Comparison of ENCODE assay signal across 8 cellular contexts in the genomic region with DNA sequence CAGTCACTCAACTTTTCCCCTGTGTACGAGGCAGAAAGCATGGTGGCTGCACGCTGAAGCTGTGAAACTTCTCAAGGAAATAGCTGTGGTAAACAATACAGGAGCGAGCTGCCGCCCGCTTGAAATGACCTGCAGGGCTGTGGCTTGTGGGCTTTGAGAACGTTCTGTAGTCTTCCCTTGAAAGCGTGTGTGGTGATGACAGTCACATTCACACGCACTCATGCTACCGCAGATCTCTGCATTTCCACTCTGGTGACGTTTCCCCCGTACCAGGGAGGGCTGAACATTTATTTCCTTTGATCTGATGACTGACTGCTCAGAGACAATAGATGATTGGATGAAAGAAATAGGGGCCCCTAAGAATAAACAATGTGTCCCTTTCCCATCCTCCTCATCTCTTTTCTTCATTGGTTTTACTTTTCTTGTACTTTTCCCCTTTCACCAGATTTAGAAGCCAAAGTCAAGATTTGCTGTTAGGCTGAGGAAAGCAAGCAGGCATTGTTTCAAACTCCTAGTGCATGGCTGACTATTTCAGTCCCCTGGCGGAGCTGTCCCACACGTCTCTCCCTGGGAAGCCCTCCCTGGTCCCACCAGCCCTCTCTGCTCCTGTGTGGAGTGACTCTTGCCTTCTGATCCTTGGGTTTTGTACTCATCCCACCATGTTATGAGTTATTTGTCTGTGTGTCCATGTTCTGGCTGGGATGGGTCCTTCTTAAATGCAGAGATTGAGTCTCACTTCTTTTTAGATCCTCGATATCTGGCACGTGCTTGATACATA. TPM values are rescaled to one million over a fixed set of nuclear protein-coding genes. Genes with fewer than 3 reads are reported as not detected.
DNase-seq lines count a peak whose midpoint lies in the region; ATAC-seq and FAIRE-seq lines count a peak whose summit lies in the region.

No MANE protein-coding gene starts in this region.

- CTCF ChIA-PET in activated CD4-positive, alpha-beta memory T cell treated with anti-CD3 and anti-CD28 coated beads for 36 hours (lab: Charles Lee): interaction anchor here (0.7 to 2.6 kb wide), 4 partner anchors 10 to 701 kb away, joined by 4 to 12 read pairs (median 8); a partner anchor contains a TSS

- peak; percentile 33 for ATAC-seq in GM18861 (IDR thresholded peaks at IDR 0.05; ENCODE audit: unreplicated experiment)
- ATAC-seq in HG03159 (IDR thresholded peaks at IDR 0.05; ENCODE audit: unreplicated experiment): peak; percentile 43
- ATAC-seq in esophagus mucosa: peak; percentile 27

- no peaks in the 10 kb centered on the region for H3K79me2 ChIP-seq in Karpas-422 (ENCODE audit: low read length)

- H3K9me3 ChIP-seq in small intestine (ENCODE audit: control insufficient read depth, low read depth): no peaks in the 10 kb centered on the region
- H3K9me3 ChIP-seq in Karpas-422 (ENCODE audit: low read length): no peaks in the 10 kb centered on the region

- peaks cover 72% of the 10 kb centered on the region for H3K4me1 Mint-ChIP-seq in activated CD4-positive, alpha-beta memory T cell treated with anti-CD3 and anti-CD28 coated beads for 36 hours (ENCODE audit: low read depth)

- H3K27me3 ChIP-seq in small intestine (ENCODE audit: control insufficient read depth in 2 of 2, insufficient read depth in 2 of 2, low read length in 2 of 2) (no peaks in the 10 kb centered on the region), Karpas-422 (ENCODE audit: low read length) (no peaks in the 10 kb centered on the region)

- H4K20me1 ChIP-seq in Karpas-422 (ENCODE audit: insufficient read depth, low read depth, low read length): no peaks in the 10 kb centered on the region

- H3K4me3 ChIP-seq in small intestine (ENCODE audit: low read depth in 1 of 2, low read length in 2 of 2): no peak overlapping the region
- H3K4me3 ChIP-seq in Karpas-422 (ENCODE audit: low read length): no peak overlapping the region

- peak overlapping the region; percentile 96 for H3K27ac Mint-ChIP-seq in activated CD4-positive, alpha-beta memory T cell treated with anti-CD3 and anti-CD28 coated beads for 36 hours

- H3K4me3 Mint-ChIP-seq in activated CD4-positive, alpha-beta memory T cell treated with anti-CD3 and anti-CD28 coated beads for 36 hours: peak overlapping the region; percentile 75

- H3K27me3 Mint-ChIP-seq in activated CD4-positive, alpha-beta memory T cell treated with anti-CD3 and anti-CD28 coated beads for 36 hours: no peaks in the 10 kb centered on the region

- no peaks in the 10 kb centered on the region for H3K36me3 ChIP-seq in small intestine (ENCODE audit: control insufficient read depth in 2 of 2, insufficient read depth in 2 of 2, low read length in 2 of 2)
- H3K36me3 ChIP-seq in Karpas-422 (ENCODE audit: insufficient read depth, low read length): no peaks in the 10 kb centered on the region

- no peaks in the 10 kb centered on the region for H3K9me2 ChIP-seq in Karpas-422 (replicated peaks; ENCODE audit: insufficient read depth, low read length)

- FAIRE-seq in small intestine (lab: Jason Lieb, UNC): no peak

- peaks cover 65% of the 10 kb centered on the region for H3K36me3 Mint-ChIP-seq in activated CD4-positive, alpha-beta memory T cell treated with anti-CD3 and anti-CD28 coated beads for 36 hours

- H3K27ac ChIP-seq in small intestine (ENCODE audit: low read depth in 1 of 2, low read length in 1 of 2) (peak overlapping the region; percentile 57 to 87), Karpas-422 (ENCODE audit: low read length) (no peak overlapping the region)

- H3K4me1 ChIP-seq in small intestine (ENCODE audit: control insufficient read depth in 2 of 2, insufficient read depth in 1 of 2, low read depth in 1 of 2, low read length in 1 of 2) (peaks cover 2 to 4% of the 10 kb centered on the region in 2 donors), Karpas-422 (ENCODE audit: low read length) (peaks cover 13% of the 10 kb centered on the region)

- peak; percentile 96 for DNase-seq in activated CD4-positive, alpha-beta memory T cell treated with anti-CD3 and anti-CD28 coated beads for 36 hours
- DNase-seq in small intestine (peak; percentile 80), germinal center (ENCODE audit: low spot score) (no peak), NCI-H2196 (lab: John Stamatoyannopoulos, UW; ENCODE audit: unreplicated experiment) (no peak), Karpas-422 (no peak)

- no peak overlapping the region for H2AFZ ChIP-seq in Karpas-422 (ENCODE audit: low read length)

- H3K9ac ChIP-seq in Karpas-422 (ENCODE audit: low read length): no peak overlapping the region

- H3K4me2 ChIP-seq in Karpas-422 (ENCODE audit: low read depth, low read length, poor library complexity, severe bottlenecking): no peak overlapping the region

- intact Hi-C loops in activated CD4-positive, alpha-beta memory T cell treated with anti-CD3 and anti-CD28 coated beads for 36 hours (cut with micrococcal nuclease): loop anchor here (1.0 to 10.0 kb wide), 8 partner anchors 8 to 629 kb away; a partner anchor contains a TSS

- POLR2A ChIA-PET in activated CD4-positive, alpha-beta memory T cell treated with anti-CD3 and anti-CD28 coated beads for 36 hours (lab: Charles Lee): interaction anchor here (0.6 to 4.9 kb wide), 14 partner anchors 8 to 1198 kb away, joined by 3 to 99 read pairs (median 4); a partner anchor contains a TSS

- 65 to 80% (median 69%) methylated on average over 15 of the region's 15 CpGs for WGBS in small intestine, 3 donors

- H3K9me3 Mint-ChIP-seq in activated CD4-positive, alpha-beta memory T cell treated with anti-CD3 and anti-CD28 coated beads for 36 hours: no peaks in the 10 kb centered on the region

RNA-seq across cellular contexts. Expression of a gene that starts 3.9 kb away (rescaled TPM):
- 100 to 1,000 TPM; 181 to 186 TPM for total RNA-seq in activated CD4-positive, alpha-beta memory T cell treated with anti-CD3 and anti-CD28 coated beads for 36 hours
- 1.7 TPM for total RNA-seq in esophagus mucosa
- polyA plus RNA-seq in small intestine: 1 to 10 TPM; 3.6 to 5.7 (median 5.1) TPM
- total RNA-seq in Karpas-422 (2014; rRNA removed; shearing (Covaris generic); ENCODE audit: low replicate concordance): 0.41 and 2.2 TPM in 2 replicates

RNA-seq across cellular contexts. Expression of a gene that starts 9.2 kb away (rescaled TPM):
- 100 to 1,000 TPM; 117 to 120 TPM for total RNA-seq in activated CD4-positive, alpha-beta memory T cell treated with anti-CD3 and anti-CD28 coated beads for 36 hours
- total RNA-seq in esophagus mucosa: 143 TPM
- polyA plus RNA-seq in small intestine: 100 to 1,000 TPM; 242 to 451 (median 373) TPM
- 13.4 and 19.9 TPM in 2 replicates for total RNA-seq in Karpas-422 (2014; rRNA removed; shearing (Covaris generic); ENCODE audit: low replicate concordance)

Comparison
In these comparisons a context has a peak if more than half of its experiments do, and no peak if none do; other contexts are left out.
1. DNase-seq: peak in activated CD4-positive, alpha-beta memory T cell treated with anti-CD3 and anti-CD28 coated beads for 36 hours (single experiment) and small intestine (single experiment); none in germinal center (single experiment), NCI-H2196 (single experiment) and Karpas-422 (single experiment).
2. RNA of a gene that starts 3.9 kb away (total RNA-seq): 181 to 186 TPM in activated CD4-positive, alpha-beta memory T cell treated with anti-CD3 and anti-CD28 coated beads for 36 hours; 1.7 TPM in esophagus mucosa (single experiment) and 0.41 to 2.2 TPM in Karpas-422; every median in the first group is over 10 times any median in the second.
3. Peak in every context shown above with its lines, with median percentiles within 50 percentile points of each other: ATAC-seq.